Comparison of ENCODE assay signal across 11 cellular contexts in the genomic region with DNA sequence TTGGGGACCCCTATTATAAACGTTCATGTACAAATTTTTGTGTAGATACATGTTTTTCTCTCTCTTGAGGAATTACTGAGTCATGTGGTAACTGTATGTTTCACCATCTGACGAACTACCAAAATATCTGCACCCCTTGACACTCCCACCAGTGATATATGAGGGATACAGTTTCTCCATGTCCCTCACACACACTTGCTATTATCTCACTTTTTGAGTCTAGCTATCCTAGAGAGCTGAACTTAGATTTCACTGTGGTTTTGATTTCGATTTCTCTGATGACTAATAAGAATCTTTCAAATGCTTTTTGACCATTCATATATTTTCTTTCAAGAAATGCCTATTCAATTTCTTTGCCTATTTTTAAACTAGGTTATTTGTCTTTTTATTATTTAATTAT.
DNase-seq lines count a peak whose midpoint lies in the region; ATAC-seq and TF ChIP-seq lines count a peak whose summit lies in the region.
"Had no signal": no experiment of that assay in that cellular context is flagged by ENCODE, and none has a peak within 500 bp of the region (broad histone marks: within the 10 kb centered on the region; RNA-seq: fewer than 3 reads in every experiment).

No MANE protein-coding gene starts in this region.

- intact Hi-C loops in aorta (cut with DNase I) (loop anchor here in 1 of 2 donors (5.0 kb wide), 2 partner anchors 247 to 352 kb away; no protein-coding TSS in a partner anchor), left ventricle myocardium inferior (cut with micrococcal nuclease) (loop anchor here (10.0 kb wide), 1 partner anchor 75 kb away; no protein-coding TSS in a partner anchor)

- H3K9me3 ChIP-seq in aorta (ENCODE audit: control insufficient read depth, low read length), result no peaks in the 10 kb centered on the region
- H3K9me3 ChIP-seq in left ventricle myocardium inferior (replicated peaks), result no peaks in the 10 kb centered on the region

- H3K4me1 ChIP-seq in aorta (ENCODE audit: control insufficient read depth in 1 of 2, insufficient read depth in 2 of 2, low read length in 2 of 2), result no peaks in the 10 kb centered on the region
- H3K4me1 ChIP-seq in left ventricle myocardium inferior, result peaks cover 9% of the 10 kb centered on the region

- in situ Hi-C loops in astrocyte of the spinal cord (cut with HindIII; ENCODE audit: low sequenced_read_pairs), result no loop called here

- no peaks in the 10 kb centered on the region for H3K27me3 Mint-ChIP-seq in T-cell

- DNase-seq in GM10248 (ENCODE audit: extremely low spot score) (peak; percentile 8), astrocyte of the spinal cord (ENCODE audit: low read depth, low spot score) (peak; percentile 66), aorta (no peak), T-cell (no peak), left ventricle myocardium inferior (no peak), mucosa of gallbladder (ENCODE audit: low spot score) (no peak)
- DNase-seq: NCI-H1105 had no signal

- no peaks in the 10 kb centered on the region for H3K4me1 Mint-ChIP-seq in T-cell

- no peak overlapping the region for H3K4me3 Mint-ChIP-seq in T-cell

- H3K9me3 Mint-ChIP-seq in T-cell, result no peaks in the 10 kb centered on the region
- H3K9me3 Mint-ChIP-seq: activated T-helper 2 cell treated with anti-CD3 and anti-CD28 coated beads, Interferon-gamma antibody, Interleukin-2, Interleukin-4, amounts not matched to agents 10 μg/mL and 5 μg/mL and 100 μg/mL, durations not matched to agents 14 hours and 24 hours and 36 hours had no signal

- H3K4me3 ChIP-seq in astrocyte of the spinal cord (ENCODE audit: low read depth, low read length), result no peak overlapping the region
- H3K4me3 ChIP-seq in aorta (ENCODE audit: low read length in 2 of 2), result no peak overlapping the region
- no peak overlapping the region for H3K4me3 ChIP-seq in left ventricle myocardium inferior

- TF ChIP-seq CTCF in GM10248 (IDR thresholded peaks at IDR 0.05; ENCODE audit: control extremely low read depth, extremely low read depth, low read depth, missing control alignments) (no peak), astrocyte of the spinal cord (IDR thresholded peaks at IDR 0.05; ENCODE audit: low read depth, low read length) (no peak), left ventricle myocardium inferior (IDR thresholded peaks at IDR 0.05; ENCODE audit: borderline replicate concordance) (no peak)

- H3K27ac Mint-ChIP-seq in T-cell, result no peak overlapping the region
- H3K27ac Mint-ChIP-seq: activated T-helper 2 cell treated with anti-CD3 and anti-CD28 coated beads, Interferon-gamma antibody, Interleukin-2, Interleukin-4, amounts not matched to agents 10 μg/mL and 5 μg/mL and 100 μg/mL, durations not matched to agents 14 hours and 24 hours and 36 hours had no signal

- ATAC-seq in GM21576 (IDR thresholded peaks at IDR 0.05; ENCODE audit: unreplicated experiment) (peak; percentile 64), HG03432 (IDR thresholded peaks at IDR 0.05; ENCODE audit: unreplicated experiment) (peak; percentile 69), aorta (ENCODE audit: low FRiP score) (no peak), T-cell (replicated peaks in 1 of 4) (no peak)

- H3K36me3 Mint-ChIP-seq in T-cell, result no peaks in the 10 kb centered on the region

- CTCF ChIA-PET in GM10248 (lab: Yijun Ruan, JAX), result interaction anchor here (0.8 to 2.5 kb wide), 5 partner anchors 11 to 353 kb away, joined by 3 to 11 read pairs (median 4); no protein-coding TSS in a partner anchor
- CTCF ChIA-PET in T-cell (lab: Charles Lee), result no interaction called here

- H3K27ac ChIP-seq in aorta (ENCODE audit: low read depth in 1 of 2, low read length in 2 of 2), result no peak overlapping the region
- H3K27ac ChIP-seq in left ventricle myocardium inferior (replicated peaks), result no peak overlapping the region
- H3K27ac ChIP-seq: C4-2B had no signal

- H3K27me3 ChIP-seq in aorta (ENCODE audit: control insufficient read depth in 1 of 2, insufficient read depth in 2 of 2, low read length in 1 of 2), result no peaks in the 10 kb centered on the region
- no peaks in the 10 kb centered on the region for H3K27me3 ChIP-seq in left ventricle myocardium inferior (ENCODE audit: low read depth)

- H3K36me3 ChIP-seq in aorta (ENCODE audit: control insufficient read depth in 1 of 2, insufficient read depth in 2 of 2, low read length in 1 of 2), result no peaks in the 10 kb centered on the region
- no peaks in the 10 kb centered on the region for H3K36me3 ChIP-seq in left ventricle myocardium inferior

- WGBS in aorta, 2 donors, result 35 to 43% methylated on average over 3 of the region's 3 CpGs

- POLR2A ChIA-PET in GM10248 (lab: Yijun Ruan, JAX) (no interaction called here), T-cell (lab: Charles Lee) (no interaction called here)

Comparison
In these comparisons a context has a peak if more than half of its experiments do, and no peak if none do; other contexts are left out.
1. DNase-seq: peak in GM10248 (single experiment) and astrocyte of the spinal cord (single experiment); none in aorta (0 of 2), T-cell (0 of 34), left ventricle myocardium inferior (single experiment) and mucosa of gallbladder (single experiment).
2. ATAC-seq: peak in GM21576 (single experiment) and HG03432 (single experiment); none in aorta (single experiment) and T-cell (0 of 4).